18 cellular contexts compared by ENCODE assay signal in the genomic region with DNA sequence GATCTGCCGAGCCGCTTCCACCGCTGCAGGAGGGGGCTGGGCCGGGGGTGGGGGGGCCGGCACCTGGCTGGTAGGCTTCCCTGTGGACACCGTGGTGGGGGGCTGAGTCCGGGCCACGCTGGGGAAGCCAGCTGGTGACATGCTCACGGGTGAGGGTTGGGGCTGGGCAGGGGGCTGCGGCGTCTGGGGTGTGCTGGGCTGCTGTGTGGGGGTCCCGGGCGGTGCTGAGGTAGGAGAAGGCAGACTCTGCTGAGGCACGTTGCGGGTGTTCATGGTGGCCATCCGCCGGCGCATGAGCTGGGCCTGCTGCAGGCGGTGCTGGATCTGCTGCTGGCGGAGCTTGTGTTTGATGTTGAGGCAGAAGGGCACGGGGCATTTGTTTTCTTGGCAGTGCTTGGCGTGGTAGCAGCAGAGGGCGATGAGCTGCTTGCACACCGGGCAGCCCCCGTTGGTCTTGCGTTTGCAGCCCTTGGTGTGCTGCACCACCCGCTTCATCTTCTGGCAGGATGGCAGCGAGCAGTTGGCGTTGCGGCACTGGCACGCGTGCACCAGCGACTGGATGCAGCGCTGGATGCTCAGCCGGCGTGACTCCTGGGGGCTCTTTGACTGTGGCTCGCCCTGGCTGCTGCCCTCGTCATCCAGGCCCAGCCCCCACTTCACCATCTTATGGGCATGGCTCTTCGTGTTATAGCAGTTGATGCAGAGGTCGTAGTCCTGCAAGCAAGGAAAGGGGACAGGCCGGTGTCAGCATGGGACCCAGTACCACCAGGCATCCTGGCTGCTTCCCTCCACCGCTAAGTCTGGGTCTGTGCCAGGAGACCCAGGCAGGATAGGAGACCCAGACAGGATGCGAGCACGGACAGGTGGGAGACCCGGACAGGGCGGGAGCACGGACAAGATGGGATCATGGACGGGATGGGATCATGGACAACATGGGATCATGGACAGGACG. TPM values are rescaled to one million over a fixed set of nuclear protein-coding genes. Genes with fewer than 3 reads are reported as not detected.
DNase-seq lines count a peak whose midpoint lies in the region; ATAC-seq and TF ChIP-seq lines count a peak whose summit lies in the region.
"Had no signal": no experiment of that assay in that cellular context is flagged by ENCODE, and none has a peak within 500 bp of the region (broad histone marks: within the 10 kb centered on the region; RNA-seq: fewer than 3 reads in every experiment).

No MANE protein-coding gene starts in this region.

- peak overlapping the region; percentile 51 for H3K27ac Mint-ChIP-seq in activated naive CD4-positive, alpha-beta T cell treated with anti-CD3 and anti-CD28 coated beads, Interleukin-2, amount 50 U/mL, for 24 hours
- peak overlapping the region; percentile 14 for H3K27ac Mint-ChIP-seq in T-helper 17 cell
- H3K27ac Mint-ChIP-seq in stimulated activated effector memory CD8-positive, alpha-beta T cell treated with anti-CD3 and anti-CD28 coated beads, Interleukin-12 subunit alpha, Interleukin-12 subunit beta, amount 100 ng/mL, for 72 hours: no peak overlapping the region

- no peaks in the 10 kb centered on the region for H3K27me3 Mint-ChIP-seq in activated naive CD4-positive, alpha-beta T cell treated with anti-CD3 and anti-CD28 coated beads, Interleukin-2, amount 50 U/mL, for 24 hours
- H3K27me3 Mint-ChIP-seq in T-helper 17 cell: no peaks in the 10 kb centered on the region
- H3K27me3 Mint-ChIP-seq: CD4-positive, alpha-beta memory T cell had no signal

- no peak overlapping the region for H3K27ac ChIP-seq in left lung

- H3K27me3 ChIP-seq in left lung: no peaks in the 10 kb centered on the region
- H3K27me3 ChIP-seq: BE2C had no signal

- TF ChIP-seq CTCF in left lung (IDR thresholded peaks at IDR 0.05): no peak

- no peaks in the 10 kb centered on the region for H3K9me3 Mint-ChIP-seq in activated naive CD4-positive, alpha-beta T cell treated with anti-CD3 and anti-CD28 coated beads, Interleukin-2, amount 50 U/mL, for 24 hours
- no peaks in the 10 kb centered on the region for H3K9me3 Mint-ChIP-seq in stimulated activated effector memory CD8-positive, alpha-beta T cell treated with anti-CD3 and anti-CD28 coated beads, Interleukin-12 subunit alpha, Interleukin-12 subunit beta, amount 100 ng/mL, for 72 hours
- H3K9me3 Mint-ChIP-seq: H9 had no signal

- ATAC-seq in T-helper 17 cell (no peak), left lung (peak; percentile 9)
- ATAC-seq in stimulated activated effector memory CD8-positive, alpha-beta T cell treated with anti-CD3 and anti-CD28 coated beads, Interleukin-12 subunit alpha, Interleukin-12 subunit beta, amount 100 ng/mL, for 72 hours: peak; percentile 8

- no peak for DNase-seq in activated naive CD4-positive, alpha-beta T cell treated with anti-CD3 and anti-CD28 coated beads, Interleukin-2, amount 50 U/mL, for 16 hours
- DNase-seq in T-helper 17 cell (no peak), left lung (no peak), NCI-H1436 (lab: John Stamatoyannopoulos, UW) (no peak), NCI-H2171 treated with DMSO at 0.1 percent for 48 hours (lab: John Stamatoyannopoulos, UW) (no peak)
- DNase-seq in stimulated activated effector memory CD8-positive, alpha-beta T cell treated with anti-CD3 and anti-CD28 coated beads, Interleukin-12 subunit alpha, Interleukin-12 subunit beta, amount 100 ng/mL, for 72 hours (ENCODE audit: low spot score in 2 of 2): no peak
- DNase-seq in effector CD4-positive, alpha-beta T cell: no peak
- DNase-seq: 8988T; BE2C; Calu3; CD4-positive, alpha-beta memory T cell; H9; NCI-H1105; NCI-H187; NCI-H345; NK-92 treated with Interleukin-12 subunit alpha and Interleukin-12 subunit beta, amount 100 ng/mL, for 24 hours; RPMI8226 had no signal

- H3K4me3 ChIP-seq in left lung: no peak overlapping the region

- no peaks in the 10 kb centered on the region for H3K4me1 ChIP-seq in left lung
- H3K4me1 ChIP-seq: BE2C had no signal

- intact Hi-C loops in left lung (cut with DNase I): no loop called here

- H3K9me3 ChIP-seq in T-helper 17 cell (ENCODE audit: control insufficient read depth, low read length, poor library complexity, severe bottlenecking) (no peaks in the 10 kb centered on the region), left lung (no peaks in the 10 kb centered on the region)
- H3K9me3 ChIP-seq: BE2C had no signal

- H3K36me3 ChIP-seq in left lung: peaks cover 0 to 84% of the 10 kb centered on the region in 2 donors

- no peak overlapping the region for H3K4me3 Mint-ChIP-seq in activated naive CD4-positive, alpha-beta T cell treated with anti-CD3 and anti-CD28 coated beads, Interleukin-2, amount 50 U/mL, for 24 hours
- H3K4me3 Mint-ChIP-seq in T-helper 17 cell: no peak overlapping the region
- H3K4me3 Mint-ChIP-seq in stimulated activated effector memory CD8-positive, alpha-beta T cell treated with anti-CD3 and anti-CD28 coated beads, Interleukin-12 subunit alpha, Interleukin-12 subunit beta, amount 100 ng/mL, for 72 hours: no peak overlapping the region
- H3K4me3 Mint-ChIP-seq: H9 had no signal

- H3K4me1 Mint-ChIP-seq in activated naive CD4-positive, alpha-beta T cell treated with anti-CD3 and anti-CD28 coated beads, Interleukin-2, amount 50 U/mL, for 24 hours: no peaks in the 10 kb centered on the region
- H3K4me1 Mint-ChIP-seq in T-helper 17 cell: peaks cover 16% of the 10 kb centered on the region
- H3K4me1 Mint-ChIP-seq in stimulated activated effector memory CD8-positive, alpha-beta T cell treated with anti-CD3 and anti-CD28 coated beads, Interleukin-12 subunit alpha, Interleukin-12 subunit beta, amount 100 ng/mL, for 72 hours: peaks cover 6% of the 10 kb centered on the region
- H3K4me1 Mint-ChIP-seq: H9 had no signal

- peaks cover 11% of the 10 kb centered on the region for H3K36me3 Mint-ChIP-seq in activated naive CD4-positive, alpha-beta T cell treated with anti-CD3 and anti-CD28 coated beads, Interleukin-2, amount 50 U/mL, for 24 hours
- peaks cover 7% of the 10 kb centered on the region for H3K36me3 Mint-ChIP-seq in T-helper 17 cell (ENCODE audit: low read depth)
- H3K36me3 Mint-ChIP-seq in stimulated activated effector memory CD8-positive, alpha-beta T cell treated with anti-CD3 and anti-CD28 coated beads, Interleukin-12 subunit alpha, Interleukin-12 subunit beta, amount 100 ng/mL, for 72 hours: peaks cover 73% of the 10 kb centered on the region

RNA-seq across cellular contexts. Expression of gene TRAP1, which starts 12.1 kb away (rescaled TPM):
- total RNA-seq in T-helper 17 cell (10 to 100 TPM; 77.2 to 80.4 TPM), left lung (10 to 100 TPM; 49.1 to 82.0 TPM)
